ENCODE assay signal across 1 cellular context in the genomic region with DNA sequence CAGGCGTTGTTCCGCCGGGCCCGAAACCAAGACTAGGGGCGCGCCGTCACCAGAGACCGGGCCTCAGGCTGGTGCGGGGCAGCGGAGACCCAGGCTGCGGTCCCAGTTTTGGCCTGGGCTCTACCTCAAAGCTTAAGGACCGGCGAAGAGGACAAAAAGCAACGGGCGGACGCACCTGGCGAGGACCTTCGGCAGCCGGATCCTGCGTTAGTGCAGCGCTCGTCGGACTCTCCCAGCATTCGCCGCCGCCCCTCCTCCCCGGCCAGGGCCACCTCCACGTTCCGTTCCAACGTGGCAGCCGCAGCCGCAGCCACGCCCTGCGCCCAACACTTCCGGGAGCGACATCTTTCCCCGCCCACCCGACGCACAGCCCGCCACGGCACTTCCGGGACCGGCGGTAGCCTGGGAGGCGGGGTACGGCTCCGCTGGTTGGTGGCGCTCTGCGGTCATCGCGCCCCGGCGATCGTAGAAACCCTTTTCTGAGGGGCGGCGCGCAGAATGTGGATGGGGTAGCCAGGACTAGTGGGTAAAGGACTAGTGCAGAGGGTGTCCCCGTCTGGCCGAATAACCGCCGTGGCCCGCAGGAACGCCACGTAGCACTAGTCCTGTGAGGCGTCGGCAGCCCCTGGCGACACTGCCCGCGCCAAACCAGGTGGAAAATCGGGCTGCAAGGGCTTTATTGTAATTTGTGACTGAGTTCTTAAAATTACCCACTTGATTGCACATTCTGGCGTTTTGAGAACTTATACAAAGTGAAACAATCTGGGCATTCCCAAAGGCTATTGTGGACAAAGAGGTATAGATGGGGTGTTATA.
TF ChIP-seq lines count a peak whose summit lies in the region.

A gene with protein sequence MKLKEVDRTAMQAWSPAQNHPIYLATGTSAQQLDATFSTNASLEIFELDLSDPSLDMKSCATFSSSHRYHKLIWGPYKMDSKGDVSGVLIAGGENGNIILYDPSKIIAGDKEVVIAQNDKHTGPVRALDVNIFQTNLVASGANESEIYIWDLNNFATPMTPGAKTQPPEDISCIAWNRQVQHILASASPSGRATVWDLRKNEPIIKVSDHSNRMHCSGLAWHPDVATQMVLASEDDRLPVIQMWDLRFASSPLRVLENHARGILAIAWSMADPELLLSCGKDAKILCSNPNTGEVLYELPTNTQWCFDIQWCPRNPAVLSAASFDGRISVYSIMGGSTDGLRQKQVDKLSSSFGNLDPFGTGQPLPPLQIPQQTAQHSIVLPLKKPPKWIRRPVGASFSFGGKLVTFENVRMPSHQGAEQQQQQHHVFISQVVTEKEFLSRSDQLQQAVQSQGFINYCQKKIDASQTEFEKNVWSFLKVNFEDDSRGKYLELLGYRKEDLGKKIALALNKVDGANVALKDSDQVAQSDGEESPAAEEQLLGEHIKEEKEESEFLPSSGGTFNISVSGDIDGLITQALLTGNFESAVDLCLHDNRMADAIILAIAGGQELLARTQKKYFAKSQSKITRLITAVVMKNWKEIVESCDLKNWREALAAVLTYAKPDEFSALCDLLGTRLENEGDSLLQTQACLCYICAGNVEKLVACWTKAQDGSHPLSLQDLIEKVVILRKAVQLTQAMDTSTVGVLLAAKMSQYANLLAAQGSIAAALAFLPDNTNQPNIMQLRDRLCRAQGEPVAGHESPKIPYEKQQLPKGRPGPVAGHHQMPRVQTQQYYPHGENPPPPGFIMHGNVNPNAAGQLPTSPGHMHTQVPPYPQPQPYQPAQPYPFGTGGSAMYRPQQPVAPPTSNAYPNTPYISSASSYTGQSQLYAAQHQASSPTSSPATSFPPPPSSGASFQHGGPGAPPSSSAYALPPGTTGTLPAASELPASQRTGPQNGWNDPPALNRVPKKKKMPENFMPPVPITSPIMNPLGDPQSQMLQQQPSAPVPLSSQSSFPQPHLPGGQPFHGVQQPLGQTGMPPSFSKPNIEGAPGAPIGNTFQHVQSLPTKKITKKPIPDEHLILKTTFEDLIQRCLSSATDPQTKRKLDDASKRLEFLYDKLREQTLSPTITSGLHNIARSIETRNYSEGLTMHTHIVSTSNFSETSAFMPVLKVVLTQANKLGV (minus strand): TSS at position 241 of the 815 bp plus-strand sequence. CDS start 9,217 bp downstream, outside the sequence.

TF ChIP-seq in HepG2, 621 proteins besides CTCF, POLR2A, EP300 and RAD21 (continued from another document and continues in another):
- TF ChIP-seq, protein P1, sequence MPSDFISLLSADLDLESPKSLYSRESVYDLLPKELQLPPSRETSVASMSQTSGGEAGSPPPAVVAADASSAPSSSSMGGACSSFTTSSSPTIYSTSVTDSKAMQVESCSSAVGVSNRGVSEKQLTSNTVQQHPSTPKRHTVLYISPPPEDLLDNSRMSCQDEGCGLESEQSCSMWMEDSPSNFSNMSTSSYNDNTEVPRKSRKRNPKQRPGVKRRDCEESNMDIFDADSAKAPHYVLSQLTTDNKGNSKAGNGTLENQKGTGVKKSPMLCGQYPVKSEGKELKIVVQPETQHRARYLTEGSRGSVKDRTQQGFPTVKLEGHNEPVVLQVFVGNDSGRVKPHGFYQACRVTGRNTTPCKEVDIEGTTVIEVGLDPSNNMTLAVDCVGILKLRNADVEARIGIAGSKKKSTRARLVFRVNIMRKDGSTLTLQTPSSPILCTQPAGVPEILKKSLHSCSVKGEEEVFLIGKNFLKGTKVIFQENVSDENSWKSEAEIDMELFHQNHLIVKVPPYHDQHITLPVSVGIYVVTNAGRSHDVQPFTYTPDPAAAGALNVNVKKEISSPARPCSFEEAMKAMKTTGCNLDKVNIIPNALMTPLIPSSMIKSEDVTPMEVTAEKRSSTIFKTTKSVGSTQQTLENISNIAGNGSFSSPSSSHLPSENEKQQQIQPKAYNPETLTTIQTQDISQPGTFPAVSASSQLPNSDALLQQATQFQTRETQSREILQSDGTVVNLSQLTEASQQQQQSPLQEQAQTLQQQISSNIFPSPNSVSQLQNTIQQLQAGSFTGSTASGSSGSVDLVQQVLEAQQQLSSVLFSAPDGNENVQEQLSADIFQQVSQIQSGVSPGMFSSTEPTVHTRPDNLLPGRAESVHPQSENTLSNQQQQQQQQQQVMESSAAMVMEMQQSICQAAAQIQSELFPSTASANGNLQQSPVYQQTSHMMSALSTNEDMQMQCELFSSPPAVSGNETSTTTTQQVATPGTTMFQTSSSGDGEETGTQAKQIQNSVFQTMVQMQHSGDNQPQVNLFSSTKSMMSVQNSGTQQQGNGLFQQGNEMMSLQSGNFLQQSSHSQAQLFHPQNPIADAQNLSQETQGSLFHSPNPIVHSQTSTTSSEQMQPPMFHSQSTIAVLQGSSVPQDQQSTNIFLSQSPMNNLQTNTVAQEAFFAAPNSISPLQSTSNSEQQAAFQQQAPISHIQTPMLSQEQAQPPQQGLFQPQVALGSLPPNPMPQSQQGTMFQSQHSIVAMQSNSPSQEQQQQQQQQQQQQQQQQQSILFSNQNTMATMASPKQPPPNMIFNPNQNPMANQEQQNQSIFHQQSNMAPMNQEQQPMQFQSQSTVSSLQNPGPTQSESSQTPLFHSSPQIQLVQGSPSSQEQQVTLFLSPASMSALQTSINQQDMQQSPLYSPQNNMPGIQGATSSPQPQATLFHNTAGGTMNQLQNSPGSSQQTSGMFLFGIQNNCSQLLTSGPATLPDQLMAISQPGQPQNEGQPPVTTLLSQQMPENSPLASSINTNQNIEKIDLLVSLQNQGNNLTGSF (CRISPR knock-in tag; IDR thresholded peaks at IDR 0.05): no peak
- TF ChIP-seq CHD4 (IDR thresholded peaks at IDR 0.05; ENCODE audit: borderline replicate concordance, low read length): no peak
- 0 out of 2 replicates have a peak, but pooled peaks have one; percentile 45 for TF ChIP-seq ZNF343 (CRISPR knock-in tag; IDR thresholded peaks at IDR 0.05)
- TF ChIP-seq, protein P2, sequence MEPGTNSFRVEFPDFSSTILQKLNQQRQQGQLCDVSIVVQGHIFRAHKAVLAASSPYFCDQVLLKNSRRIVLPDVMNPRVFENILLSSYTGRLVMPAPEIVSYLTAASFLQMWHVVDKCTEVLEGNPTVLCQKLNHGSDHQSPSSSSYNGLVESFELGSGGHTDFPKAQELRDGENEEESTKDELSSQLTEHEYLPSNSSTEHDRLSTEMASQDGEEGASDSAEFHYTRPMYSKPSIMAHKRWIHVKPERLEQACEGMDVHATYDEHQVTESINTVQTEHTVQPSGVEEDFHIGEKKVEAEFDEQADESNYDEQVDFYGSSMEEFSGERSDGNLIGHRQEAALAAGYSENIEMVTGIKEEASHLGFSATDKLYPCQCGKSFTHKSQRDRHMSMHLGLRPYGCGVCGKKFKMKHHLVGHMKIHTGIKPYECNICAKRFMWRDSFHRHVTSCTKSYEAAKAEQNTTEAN (CRISPR knock-in tag; conservative IDR thresholded peaks at IDR 0.05): peak; percentile 34; the same call in 1 of the 2 replicates
- TF ChIP-seq MYC (CRISPR knock-in tag; IDR thresholded peaks at IDR 0.05; ENCODE audit: borderline replicate concordance): peak; percentile 98
- TF ChIP-seq, protein P3, sequence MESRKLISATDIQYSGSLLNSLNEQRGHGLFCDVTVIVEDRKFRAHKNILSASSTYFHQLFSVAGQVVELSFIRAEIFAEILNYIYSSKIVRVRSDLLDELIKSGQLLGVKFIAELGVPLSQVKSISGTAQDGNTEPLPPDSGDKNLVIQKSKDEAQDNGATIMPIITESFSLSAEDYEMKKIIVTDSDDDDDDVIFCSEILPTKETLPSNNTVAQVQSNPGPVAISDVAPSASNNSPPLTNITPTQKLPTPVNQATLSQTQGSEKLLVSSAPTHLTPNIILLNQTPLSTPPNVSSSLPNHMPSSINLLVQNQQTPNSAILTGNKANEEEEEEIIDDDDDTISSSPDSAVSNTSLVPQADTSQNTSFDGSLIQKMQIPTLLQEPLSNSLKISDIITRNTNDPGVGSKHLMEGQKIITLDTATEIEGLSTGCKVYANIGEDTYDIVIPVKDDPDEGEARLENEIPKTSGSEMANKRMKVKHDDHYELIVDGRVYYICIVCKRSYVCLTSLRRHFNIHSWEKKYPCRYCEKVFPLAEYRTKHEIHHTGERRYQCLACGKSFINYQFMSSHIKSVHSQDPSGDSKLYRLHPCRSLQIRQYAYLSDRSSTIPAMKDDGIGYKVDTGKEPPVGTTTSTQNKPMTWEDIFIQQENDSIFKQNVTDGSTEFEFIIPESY (CRISPR knock-in tag; IDR thresholded peaks at IDR 0.05): no peak
- TF ChIP-seq MED1 (CRISPR knock-in tag; IDR thresholded peaks at IDR 0.05): peak; percentile 82
- TF ChIP-seq ERF (CRISPR knock-in tag; IDR thresholded peaks at IDR 0.05): peak; percentile 89
- TF ChIP-seq ZNF329 (CRISPR knock-in tag; IDR thresholded peaks at IDR 0.05; ENCODE audit: low read depth): peak; percentile 90
- TF ChIP-seq, protein P4, sequence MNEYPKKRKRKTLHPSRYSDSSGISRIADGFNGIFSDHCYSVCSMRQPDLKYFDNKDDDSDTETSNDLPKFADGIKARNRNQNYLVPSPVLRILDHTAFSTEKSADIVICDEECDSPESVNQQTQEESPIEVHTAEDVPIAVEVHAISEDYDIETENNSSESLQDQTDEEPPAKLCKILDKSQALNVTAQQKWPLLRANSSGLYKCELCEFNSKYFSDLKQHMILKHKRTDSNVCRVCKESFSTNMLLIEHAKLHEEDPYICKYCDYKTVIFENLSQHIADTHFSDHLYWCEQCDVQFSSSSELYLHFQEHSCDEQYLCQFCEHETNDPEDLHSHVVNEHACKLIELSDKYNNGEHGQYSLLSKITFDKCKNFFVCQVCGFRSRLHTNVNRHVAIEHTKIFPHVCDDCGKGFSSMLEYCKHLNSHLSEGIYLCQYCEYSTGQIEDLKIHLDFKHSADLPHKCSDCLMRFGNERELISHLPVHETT (CRISPR knock-in tag; conservative IDR thresholded peaks at IDR 0.05): peak; percentile 73
- peak; percentile 95 for TF ChIP-seq ZNF747 (CRISPR knock-in tag; IDR thresholded peaks at IDR 0.05; ENCODE audit: borderline replicate concordance)
- peak; percentile 74; the same call in 1 of the 2 replicates for TF ChIP-seq KLF9 (CRISPR knock-in tag; IDR thresholded peaks at IDR 0.05; ENCODE audit: low read depth)
- peak; percentile 92 for TF ChIP-seq ZFP36L1 (CRISPR knock-in tag; IDR thresholded peaks at IDR 0.05)
- TF ChIP-seq, protein P5, sequence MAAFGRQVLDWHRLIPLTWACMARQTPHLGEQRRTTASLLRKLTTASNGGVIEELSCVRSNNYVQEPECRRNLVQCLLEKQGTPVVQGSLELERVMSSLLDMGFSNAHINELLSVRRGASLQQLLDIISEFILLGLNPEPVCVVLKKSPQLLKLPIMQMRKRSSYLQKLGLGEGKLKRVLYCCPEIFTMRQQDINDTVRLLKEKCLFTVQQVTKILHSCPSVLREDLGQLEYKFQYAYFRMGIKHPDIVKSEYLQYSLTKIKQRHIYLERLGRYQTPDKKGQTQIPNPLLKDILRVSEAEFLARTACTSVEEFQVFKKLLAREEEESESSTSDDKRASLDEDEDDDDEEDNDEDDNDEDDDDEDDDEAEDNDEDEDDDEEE (CRISPR knock-in tag; IDR thresholded peaks at IDR 0.05): 0 out of 2 replicates have a peak, but pooled peaks have one; percentile 31
- TF ChIP-seq, protein P6, sequence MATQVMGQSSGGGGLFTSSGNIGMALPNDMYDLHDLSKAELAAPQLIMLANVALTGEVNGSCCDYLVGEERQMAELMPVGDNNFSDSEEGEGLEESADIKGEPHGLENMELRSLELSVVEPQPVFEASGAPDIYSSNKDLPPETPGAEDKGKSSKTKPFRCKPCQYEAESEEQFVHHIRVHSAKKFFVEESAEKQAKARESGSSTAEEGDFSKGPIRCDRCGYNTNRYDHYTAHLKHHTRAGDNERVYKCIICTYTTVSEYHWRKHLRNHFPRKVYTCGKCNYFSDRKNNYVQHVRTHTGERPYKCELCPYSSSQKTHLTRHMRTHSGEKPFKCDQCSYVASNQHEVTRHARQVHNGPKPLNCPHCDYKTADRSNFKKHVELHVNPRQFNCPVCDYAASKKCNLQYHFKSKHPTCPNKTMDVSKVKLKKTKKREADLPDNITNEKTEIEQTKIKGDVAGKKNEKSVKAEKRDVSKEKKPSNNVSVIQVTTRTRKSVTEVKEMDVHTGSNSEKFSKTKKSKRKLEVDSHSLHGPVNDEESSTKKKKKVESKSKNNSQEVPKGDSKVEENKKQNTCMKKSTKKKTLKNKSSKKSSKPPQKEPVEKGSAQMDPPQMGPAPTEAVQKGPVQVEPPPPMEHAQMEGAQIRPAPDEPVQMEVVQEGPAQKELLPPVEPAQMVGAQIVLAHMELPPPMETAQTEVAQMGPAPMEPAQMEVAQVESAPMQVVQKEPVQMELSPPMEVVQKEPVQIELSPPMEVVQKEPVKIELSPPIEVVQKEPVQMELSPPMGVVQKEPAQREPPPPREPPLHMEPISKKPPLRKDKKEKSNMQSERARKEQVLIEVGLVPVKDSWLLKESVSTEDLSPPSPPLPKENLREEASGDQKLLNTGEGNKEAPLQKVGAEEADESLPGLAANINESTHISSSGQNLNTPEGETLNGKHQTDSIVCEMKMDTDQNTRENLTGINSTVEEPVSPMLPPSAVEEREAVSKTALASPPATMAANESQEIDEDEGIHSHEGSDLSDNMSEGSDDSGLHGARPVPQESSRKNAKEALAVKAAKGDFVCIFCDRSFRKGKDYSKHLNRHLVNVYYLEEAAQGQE (IDR thresholded peaks at IDR 0.05; ENCODE audit: borderline replicate concordance in 1 of 2, low read depth in 1 of 2, low read length in 2 of 2): peak in 1 of 2 experiments; percentile 32; a peak in 1 of 4 replicates
- TF ChIP-seq SMC3 (IDR thresholded peaks at IDR 0.05; ENCODE audit: low read length): no peak
- 0 out of 2 replicates have a peak, but pooled peaks have one; percentile 66 for TF ChIP-seq ZNF138 (CRISPR knock-in tag; IDR thresholded peaks at IDR 0.05; ENCODE audit: low read depth)
- no peak for TF ChIP-seq SMARCE1 (IDR thresholded peaks at IDR 0.05; ENCODE audit: borderline replicate concordance)
- TF ChIP-seq, protein P7, sequence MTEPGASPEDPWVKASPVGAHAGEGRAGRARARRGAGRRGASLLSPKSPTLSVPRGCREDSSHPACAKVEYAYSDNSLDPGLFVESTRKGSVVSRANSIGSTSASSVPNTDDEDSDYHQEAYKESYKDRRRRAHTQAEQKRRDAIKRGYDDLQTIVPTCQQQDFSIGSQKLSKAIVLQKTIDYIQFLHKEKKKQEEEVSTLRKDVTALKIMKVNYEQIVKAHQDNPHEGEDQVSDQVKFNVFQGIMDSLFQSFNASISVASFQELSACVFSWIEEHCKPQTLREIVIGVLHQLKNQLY (CRISPR knock-in tag; IDR thresholded peaks at IDR 0.05): peak; percentile 43; the same call in 1 of the 2 replicates
- TF ChIP-seq ZSCAN9 (CRISPR knock-in tag; IDR thresholded peaks at IDR 0.05; ENCODE audit: borderline replicate concordance): peak; percentile 92
- TF ChIP-seq ZNF891 (CRISPR knock-in tag; IDR thresholded peaks at IDR 0.05): peak; percentile 96; the same call in 1 of the 2 replicates
- TF ChIP-seq ZFP36 (IDR thresholded peaks at IDR 0.05; ENCODE audit: borderline replicate concordance, low read depth, low read length, partially characterized antibody): no peak
- TF ChIP-seq ZNF17 (CRISPR knock-in tag; IDR thresholded peaks at IDR 0.05): no peak
- TF ChIP-seq ZNF292 (CRISPR knock-in tag; IDR thresholded peaks at IDR 0.05; ENCODE audit: borderline replicate concordance, low read depth): peak; percentile 35; the same call in 1 of the 2 replicates
- TF ChIP-seq, protein P8, sequence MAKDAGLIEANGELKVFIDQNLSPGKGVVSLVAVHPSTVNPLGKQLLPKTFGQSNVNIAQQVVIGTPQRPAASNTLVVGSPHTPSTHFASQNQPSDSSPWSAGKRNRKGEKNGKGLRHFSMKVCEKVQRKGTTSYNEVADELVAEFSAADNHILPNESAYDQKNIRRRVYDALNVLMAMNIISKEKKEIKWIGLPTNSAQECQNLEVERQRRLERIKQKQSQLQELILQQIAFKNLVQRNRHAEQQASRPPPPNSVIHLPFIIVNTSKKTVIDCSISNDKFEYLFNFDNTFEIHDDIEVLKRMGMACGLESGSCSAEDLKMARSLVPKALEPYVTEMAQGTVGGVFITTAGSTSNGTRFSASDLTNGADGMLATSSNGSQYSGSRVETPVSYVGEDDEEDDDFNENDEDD (CRISPR knock-in tag; IDR thresholded peaks at IDR 0.05; ENCODE audit: borderline replicate concordance): peak; percentile 89
- no peak for TF ChIP-seq PHB2 (IDR thresholded peaks at IDR 0.05; ENCODE audit: partially characterized antibody)
- TF ChIP-seq STAT5B (CRISPR knock-in tag; IDR thresholded peaks at IDR 0.05): no peak
- TF ChIP-seq ZFP41 (CRISPR knock-in tag; IDR thresholded peaks at IDR 0.05; ENCODE audit: borderline replicate concordance): no peak
- no peak for TF ChIP-seq TGIF2 (CRISPR knock-in tag; IDR thresholded peaks at IDR 0.05)
- TF ChIP-seq ZNF468 (CRISPR knock-in tag; IDR thresholded peaks at IDR 0.05): no peak
